13 cellular contexts compared by ENCODE assay signal in the genomic region with DNA sequence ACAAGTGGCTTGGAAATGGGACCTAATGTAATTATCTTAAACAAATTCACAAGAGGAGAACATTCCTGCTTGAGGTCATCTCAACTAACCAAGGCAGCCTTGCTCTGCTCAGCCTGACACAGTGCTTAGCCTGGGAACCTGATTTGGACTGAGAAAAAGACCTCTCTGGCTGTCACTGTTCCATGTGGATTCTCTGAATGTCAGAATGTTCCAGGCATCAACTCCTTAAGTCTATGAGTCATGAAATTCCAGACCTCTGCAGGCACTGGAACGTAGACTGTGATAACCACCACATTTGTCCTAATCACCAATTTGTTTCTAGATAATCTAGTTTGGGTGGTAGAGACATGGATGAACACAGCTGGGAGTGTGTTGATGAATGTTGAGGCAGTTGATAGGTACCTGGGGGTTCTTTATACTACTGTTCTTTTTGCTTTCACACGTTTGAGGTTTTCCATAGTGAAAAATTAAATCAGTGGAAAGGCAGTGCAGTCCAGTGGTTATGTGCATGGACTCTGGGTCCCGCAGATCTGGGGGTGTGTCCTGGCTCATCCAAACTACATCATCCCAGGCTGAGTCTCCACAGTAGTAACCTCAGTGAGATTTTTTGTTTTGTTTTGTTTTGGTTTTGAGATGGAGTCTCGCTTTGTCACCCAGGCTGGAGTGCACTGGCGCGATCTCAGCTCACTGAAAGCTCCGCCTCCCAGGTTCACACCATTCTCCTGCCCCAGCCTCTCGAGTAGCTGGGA.
A peak's percentile ranks its signal among the peaks of the same experiment; 100 is the strongest.
DNase-seq lines count a peak whose midpoint lies in the region; ATAC-seq, FAIRE-seq and TF ChIP-seq lines count a peak whose summit lies in the region.
"Had no signal": no experiment of that assay in that cellular context is flagged by ENCODE, and none has a peak within 500 bp of the region (broad histone marks: within the 10 kb centered on the region; RNA-seq: fewer than 3 reads in every experiment).

No MANE protein-coding gene starts in this region.

- H3K4me1 ChIP-seq in body of pancreas (no peaks in the 10 kb centered on the region), left ventricle myocardium inferior (peaks cover 4% of the 10 kb centered on the region)

- intact Hi-C loops in body of pancreas (cut with DNase I): no loop called here
- intact Hi-C loops in left ventricle myocardium inferior (cut with micrococcal nuclease): no loop called here

- H3K9me3 ChIP-seq in body of pancreas (no peaks in the 10 kb centered on the region), left ventricle myocardium inferior (replicated peaks) (peaks cover 12% of the 10 kb centered on the region)

- FAIRE-seq in urothelium cell line (lab: Jason Lieb, UNC): peak; percentile 97

- no peak overlapping the region for H3K4me3 Mint-ChIP-seq in activated T-helper 17 cell treated with anti-CD3 and anti-CD28 coated beads, Interleukin-2, amount 50 U/mL, for 72 hours
- H3K4me3 Mint-ChIP-seq: activated naive CD4-positive, alpha-beta T cell treated with anti-CD3 and anti-CD28 coated beads for 36 hours; immature natural killer cell had no signal

- WGBS in body of pancreas, 2 donors: 75 to 76% methylated on average over 8 of the region's 8 CpGs

- no peak overlapping the region for H3K4me3 ChIP-seq in body of pancreas
- H3K4me3 ChIP-seq in left ventricle myocardium inferior: no peak overlapping the region

- no peak for TF ChIP-seq POLR2A in body of pancreas (IDR thresholded peaks at IDR 0.05)

- peaks cover 6% of the 10 kb centered on the region for H3K9me3 Mint-ChIP-seq in activated T-helper 17 cell treated with anti-CD3 and anti-CD28 coated beads, Interleukin-2, amount 50 U/mL, for 72 hours
- H3K9me3 Mint-ChIP-seq: immature natural killer cell had no signal

- ATAC-seq in body of pancreas (peak; percentile 35), GM18858 (IDR thresholded peaks at IDR 0.05; ENCODE audit: unreplicated experiment) (no peak)
- ATAC-seq in activated T-helper 17 cell treated with anti-CD3 and anti-CD28 coated beads, Interleukin-2, amount 50 U/mL, for 72 hours (replicated peaks): no peak

- H3K36me3 ChIP-seq in body of pancreas (replicated peaks in 1 of 2; ENCODE audit: insufficient read depth in 1 of 2, low read depth in 2 of 2): no peaks in the 10 kb centered on the region
- no peaks in the 10 kb centered on the region for H3K36me3 ChIP-seq in left ventricle myocardium inferior

- no peak overlapping the region for H3K27ac Mint-ChIP-seq in activated T-helper 17 cell treated with anti-CD3 and anti-CD28 coated beads, Interleukin-2, amount 50 U/mL, for 72 hours
- H3K27ac Mint-ChIP-seq: activated naive CD4-positive, alpha-beta T cell treated with anti-CD3 and anti-CD28 coated beads for 36 hours; immature natural killer cell had no signal

- DNase-seq in HK-2 (ENCODE audit: unreplicated experiment) (peak; percentile 5), body of pancreas (no peak), left ventricle myocardium inferior (no peak), urothelium cell line (ENCODE audit: low spot score) (peak; percentile 87)
- no peak for DNase-seq in activated CD8-positive, alpha-beta memory T cell treated with anti-CD3 and anti-CD28 coated beads, Interleukin-2, amount 50 U/mL, for 4 hours
- DNase-seq: activated CD4-positive, alpha-beta T cell treated with anti-CD3 and anti-CD28 coated beads for 4 hours; activated naive CD4-positive, alpha-beta T cell treated with anti-CD3 and anti-CD28 coated beads for 36 hours; DMS53; immature natural killer cell; NCI-H1436 treated with DMSO at 0.1 percent for 48 hours; stimulated activated naive CD4-positive, alpha-beta T cell had no signal

- H3K27ac ChIP-seq in body of pancreas (no peak overlapping the region), left ventricle myocardium inferior (replicated peaks) (peak overlapping the region; percentile 27)

- H3K27me3 ChIP-seq in body of pancreas (no peaks in the 10 kb centered on the region), left ventricle myocardium inferior (ENCODE audit: low read depth) (peaks cover 61% of the 10 kb centered on the region)

- H3K36me3 Mint-ChIP-seq in activated T-helper 17 cell treated with anti-CD3 and anti-CD28 coated beads, Interleukin-2, amount 50 U/mL, for 72 hours (ENCODE audit: low read depth): no peaks in the 10 kb centered on the region
- H3K36me3 Mint-ChIP-seq: immature natural killer cell had no signal

- TF ChIP-seq CTCF in body of pancreas (IDR thresholded peaks at IDR 0.05) (no peak), left ventricle myocardium inferior (IDR thresholded peaks at IDR 0.05; ENCODE audit: borderline replicate concordance) (no peak)

- H3K27me3 Mint-ChIP-seq in activated T-helper 17 cell treated with anti-CD3 and anti-CD28 coated beads, Interleukin-2, amount 50 U/mL, for 72 hours: no peaks in the 10 kb centered on the region

- no peaks in the 10 kb centered on the region for H3K4me1 Mint-ChIP-seq in activated T-helper 17 cell treated with anti-CD3 and anti-CD28 coated beads, Interleukin-2, amount 50 U/mL, for 72 hours
- H3K4me1 Mint-ChIP-seq: immature natural killer cell had no signal

Comparison
In these comparisons a context has a peak if more than half of its experiments do, and no peak if none do; other contexts are left out.
1. DNase-seq: peak in HK-2 (single experiment) and urothelium cell line (single experiment); none in body of pancreas (0 of 4), left ventricle myocardium inferior (single experiment) and activated CD8-positive, alpha-beta memory T cell treated with anti-CD3 and anti-CD28 coated beads, Interleukin-2, amount 50 U/mL, for 4 hours (single experiment).